ENCODE assay signal across 1 cellular context in genomic region chr7:30134523-30135270, GRCh38.
A peak's percentile ranks its signal among the peaks of the same experiment; 100 is the strongest.
TF ChIP-seq lines count a peak whose summit lies in the region.

Gene MTURN, plus strand, starts transcription at chr7:30134986. Its CDS starts 151 bp downstream, at chr7:30135137.

TF ChIP-seq in HepG2, 621 proteins besides CTCF, POLR2A, EP300 and RAD21 (continued from another document):
- TF ChIP-seq HHEX (CRISPR knock-in tag; IDR thresholded peaks at IDR 0.05) (no peak), ZNF800 (CRISPR knock-in tag; IDR thresholded peaks at IDR 0.05) (no peak), ZBTB3 (CRISPR knock-in tag; IDR thresholded peaks at IDR 0.05; ENCODE audit: borderline replicate concordance, low read depth) (no peak), ZNF24 (IDR thresholded peaks at IDR 0.05) (no peak), SALL1 (CRISPR knock-in tag; IDR thresholded peaks at IDR 0.05) (peak; percentile 36; the same call in 1 of the 2 replicates), ZNF546 (CRISPR knock-in tag; conservative IDR thresholded peaks at IDR 0.05) (no peak), FLYWCH1 (CRISPR knock-in tag; IDR thresholded peaks at IDR 0.05) (no peak), ZBTB21 (CRISPR knock-in tag; IDR thresholded peaks at IDR 0.05) (peak; percentile 98), ZSCAN31 (CRISPR knock-in tag; IDR thresholded peaks at IDR 0.05; ENCODE audit: low read depth) (no peak), RFX3 (CRISPR knock-in tag; IDR thresholded peaks at IDR 0.05) (no peak), TRIM22 (IDR thresholded peaks at IDR 0.05) (no peak), MAFF (IDR thresholded peaks at IDR 0.05; ENCODE audit: low read depth, low read length) (no peak), CREBL2 (CRISPR knock-in tag; IDR thresholded peaks at IDR 0.05; ENCODE audit: borderline replicate concordance) (no peak), NR2C2 (CRISPR knock-in tag; IDR thresholded peaks at IDR 0.05; ENCODE audit: borderline replicate concordance) (no peak), ZFP1 (CRISPR knock-in tag; IDR thresholded peaks at IDR 0.05) (no peak), ZSCAN22 (CRISPR knock-in tag; IDR thresholded peaks at IDR 0.05) (no peak), PRDM4 (CRISPR knock-in tag; IDR thresholded peaks at IDR 0.05; ENCODE audit: borderline replicate concordance) (no peak), ZMYM4 (CRISPR knock-in tag; IDR thresholded peaks at IDR 0.05) (peak; percentile 34; the same call in 1 of the 2 replicates), NAIF1 (CRISPR knock-in tag; IDR thresholded peaks at IDR 0.05; ENCODE audit: borderline replicate concordance) (no peak), ZKSCAN8 (CRISPR knock-in tag; IDR thresholded peaks at IDR 0.05; ENCODE audit: borderline replicate concordance) (no peak), ZNF280D (CRISPR knock-in tag; IDR thresholded peaks at IDR 0.05) (no peak), ZBTB34 (CRISPR knock-in tag; IDR thresholded peaks at IDR 0.05) (no peak), CBX2 (IDR thresholded peaks at IDR 0.05; ENCODE audit: low read depth, low read length) (no peak), CBX2 (CRISPR knock-in tag; IDR thresholded peaks at IDR 0.05; ENCODE audit: low read depth) (no peak), HDAC6 (IDR thresholded peaks at IDR 0.05; ENCODE audit: low read depth, low read length) (no peak), THAP7 (CRISPR knock-in tag; IDR thresholded peaks at IDR 0.05) (no peak), PHF8 (CRISPR knock-in tag; IDR thresholded peaks at IDR 0.05) (0 out of 2 replicates have a peak, but pooled peaks have one; percentile 25), HMGA1 (CRISPR knock-in tag; conservative IDR thresholded peaks at IDR 0.05) (no peak), ZNF101 (CRISPR knock-in tag; IDR thresholded peaks at IDR 0.05; ENCODE audit: borderline replicate concordance, low read depth) (no peak), U2AF1 (optimal IDR thresholded peaks at IDR 0.05; ENCODE audit: low read depth, low read length) (no peak), MAZ (IDR thresholded peaks at IDR 0.05; ENCODE audit: borderline replicate concordance, low read depth, low read length) (no peak), MAZ (CRISPR knock-in tag; IDR thresholded peaks at IDR 0.05; ENCODE audit: low read depth) (no peak), ZNF652 (CRISPR knock-in tag; IDR thresholded peaks at IDR 0.05; ENCODE audit: borderline replicate concordance, low read depth) (no peak), ZNF512B (CRISPR knock-in tag; IDR thresholded peaks at IDR 0.05; ENCODE audit: borderline replicate concordance) (no peak), REL (CRISPR knock-in tag; conservative IDR thresholded peaks at IDR 0.05) (no peak), ZNF432 (CRISPR knock-in tag; IDR thresholded peaks at IDR 0.05; ENCODE audit: borderline replicate concordance) (no peak)
TF ChIP-seq in HepG2: peak in this region for 55.
